In genomic region chr16:2467301-2468141, GRCh38 we compare ENCODE assay signal across 8 cellular contexts. TPM values are rescaled to one million over a fixed set of nuclear protein-coding genes. Genes with fewer than 3 reads are reported as not detected.
DNase-seq lines count a peak whose midpoint lies in the region; ATAC-seq and TF ChIP-seq lines count a peak whose summit lies in the region.

No MANE protein-coding gene starts in this region.

- H3K9ac ChIP-seq in HCT116 (ENCODE audit: low read length): peak overlapping the region; percentile 83

- RAD21 ChIA-PET in HCT116 (lab: Charles Lee; ENCODE audit: low non-redundant PET in 1 of 2, low total read pairs in 2 of 2, uncharacterized antibody in 2 of 2, unreplicated experiment in 2 of 2): interaction anchor here in 1 of 2 experiments (0.7 kb wide), 1 partner anchor 119 kb away, joined by 5 read pairs; no protein-coding TSS in a partner anchor

- intact Hi-C loops in HCT116 (cut with micrococcal nuclease): no loop called here
- intact Hi-C loops in breast epithelium (cut with DNase I; ENCODE audit: low total_unique reads): no loop called here
- intact Hi-C loops in spleen (cut with DNase I; ENCODE audit: low total_unique reads): no loop called here

- no peak overlapping the region for H2AFZ ChIP-seq in HCT116 (ENCODE audit: low read depth, low read length, poor library complexity, severe bottlenecking)

- H3K4me3 ChIP-seq in HCT116 (replicated peaks in 1 of 2; ENCODE audit: low read depth in 1 of 2, low read length in 2 of 2) (peak overlapping the region; percentile 39 to 61), breast epithelium (peak overlapping the region; percentile 49 to 82 (median 63)), spleen (peak overlapping the region in 7 of 8 donors; percentile 23 to 65 (median 27))

- CTCF ChIA-PET in HCT116 (lab: Charles Lee): no interaction called here

- H3K79me2 ChIP-seq in HCT116 (ENCODE audit: insufficient read depth, low read length): no peaks in the 10 kb centered on the region

- peak; percentile 83 for ATAC-seq in HCT116
- no peak for ATAC-seq in HG03354 (IDR thresholded peaks at IDR 0.05; ENCODE audit: poor library complexity, severe bottlenecking, unreplicated experiment)

- H4K20me1 ChIP-seq in HCT116 (ENCODE audit: insufficient read depth): no peaks in the 10 kb centered on the region

- H3K4me1 ChIP-seq in HCT116 (ENCODE audit: control insufficient read depth in 1 of 2, insufficient read depth in 2 of 2, low read length in 2 of 2): peaks cover 25 to 46% of the 10 kb centered on the region in 2 experiments
- peaks cover 9 to 23% of the 10 kb centered on the region in 2 donors for H3K4me1 ChIP-seq in breast epithelium
- peaks cover 14 to 57% (median 49%) of the 10 kb centered on the region in 6 donors for H3K4me1 ChIP-seq in spleen

- BruUV-seq in HCT116 (replicated peaks; lab: Mats Ljungman, UMichigan): no TSS peak

- H3K9me2 ChIP-seq in HCT116 (ENCODE audit: insufficient read depth): no peaks in the 10 kb centered on the region

- H3K36me3 ChIP-seq in HCT116 (ENCODE audit: control insufficient read depth in 1 of 2, insufficient read depth in 2 of 2, low read length in 2 of 2): no peaks in the 10 kb centered on the region
- no peaks in the 10 kb centered on the region for H3K36me3 ChIP-seq in breast epithelium
- no peaks in the 10 kb centered on the region for H3K36me3 ChIP-seq in spleen

- POLR2A ChIA-PET in HCT116 (lab: Charles Lee): interaction anchor here (2.1 kb wide), 1 partner anchor 8 kb away, joined by 9 read pairs; the partner anchor contains the start of gene TEDC2

- peak; percentile 92 for DNase-seq in COR-L47 (lab: John Stamatoyannopoulos, UW)
- DNase-seq in HCT116 (ENCODE audit: low read depth, low spot score): peak; percentile 41
- peak; percentile 86 for DNase-seq in NCI-H748 (lab: John Stamatoyannopoulos, UW; ENCODE audit: unreplicated experiment)
- DNase-seq in breast epithelium (ENCODE audit: low spot score in 2 of 2): peak; percentile 78 to 82
- peak; percentile 83 for DNase-seq in iPS-NIHi7 (ENCODE audit: extremely low spot score)
- no peak for DNase-seq in spleen
- DNase-seq in effector CD8-positive, alpha-beta T cell (lab: John Stamatoyannopoulos, UW): no peak

- H3K9me3 ChIP-seq in HCT116 (ENCODE audit: control insufficient read depth in 1 of 2, insufficient read depth in 1 of 2, low read depth in 1 of 2, low read length in 2 of 2) (no peaks in the 10 kb centered on the region), breast epithelium (no peaks in the 10 kb centered on the region), spleen (no peaks in the 10 kb centered on the region)

- TF ChIP-seq CTCF in HCT116 (IDR thresholded peaks at IDR 0.05 in 2 of 3, conservative IDR thresholded peaks at IDR 0.05 in 1 of 3; ENCODE audit: borderline replicate concordance in 1 of 3, insufficient read depth in 1 of 3, low read depth in 2 of 3, low read length in 2 of 3) (peak in 2 of 3 experiments; percentile 2 to 11; a peak in 1 of 6 replicates), breast epithelium (IDR thresholded peaks at IDR 0.05) (no peak), spleen (IDR thresholded peaks at IDR 0.05 in 8 of 11, conservative IDR thresholded peaks at IDR 0.05 in 3 of 11) (no peak)

- H3K27ac ChIP-seq in HCT116 (ENCODE audit: low read depth, low read length) (peak overlapping the region; percentile 81), breast epithelium (peak overlapping the region; percentile 82), spleen (peak overlapping the region in 1 of 8 donors; percentile 38)

- TF ChIP-seq RAD21 in HCT116 (IDR thresholded peaks at IDR 0.05; ENCODE audit: low read depth): no peak

- WGBS in spleen, 5 donors: 6 to 17% (median 8%) methylated on average over 20 to 74 of the region's 74 CpGs

- H3K27me3 ChIP-seq in HCT116 (ENCODE audit: insufficient read depth, low read length): no peaks in the 10 kb centered on the region
- H3K27me3 ChIP-seq in breast epithelium: no peaks in the 10 kb centered on the region
- peaks cover 0 to 64% (median 53%) of the 10 kb centered on the region in 7 donors for H3K27me3 ChIP-seq in spleen (replicated peaks in 1 of 7)

- H3K4me2 ChIP-seq in HCT116 (ENCODE audit: low read length): peak overlapping the region; percentile 95

- peak; percentile 51 for TF ChIP-seq POLR2A in HCT116 (IDR thresholded peaks at IDR 0.05; ENCODE audit: borderline replicate concordance, extremely low read depth, insufficient read depth, insufficient read length)
- TF ChIP-seq POLR2A in breast epithelium (IDR thresholded peaks at IDR 0.05): no peak
- no peak for TF ChIP-seq POLR2A in spleen (IDR thresholded peaks at IDR 0.05)

TF ChIP-seq in HCT116, 20 proteins besides CTCF, POLR2A, EP300 and RAD21:
- TF ChIP-seq, protein P1, sequence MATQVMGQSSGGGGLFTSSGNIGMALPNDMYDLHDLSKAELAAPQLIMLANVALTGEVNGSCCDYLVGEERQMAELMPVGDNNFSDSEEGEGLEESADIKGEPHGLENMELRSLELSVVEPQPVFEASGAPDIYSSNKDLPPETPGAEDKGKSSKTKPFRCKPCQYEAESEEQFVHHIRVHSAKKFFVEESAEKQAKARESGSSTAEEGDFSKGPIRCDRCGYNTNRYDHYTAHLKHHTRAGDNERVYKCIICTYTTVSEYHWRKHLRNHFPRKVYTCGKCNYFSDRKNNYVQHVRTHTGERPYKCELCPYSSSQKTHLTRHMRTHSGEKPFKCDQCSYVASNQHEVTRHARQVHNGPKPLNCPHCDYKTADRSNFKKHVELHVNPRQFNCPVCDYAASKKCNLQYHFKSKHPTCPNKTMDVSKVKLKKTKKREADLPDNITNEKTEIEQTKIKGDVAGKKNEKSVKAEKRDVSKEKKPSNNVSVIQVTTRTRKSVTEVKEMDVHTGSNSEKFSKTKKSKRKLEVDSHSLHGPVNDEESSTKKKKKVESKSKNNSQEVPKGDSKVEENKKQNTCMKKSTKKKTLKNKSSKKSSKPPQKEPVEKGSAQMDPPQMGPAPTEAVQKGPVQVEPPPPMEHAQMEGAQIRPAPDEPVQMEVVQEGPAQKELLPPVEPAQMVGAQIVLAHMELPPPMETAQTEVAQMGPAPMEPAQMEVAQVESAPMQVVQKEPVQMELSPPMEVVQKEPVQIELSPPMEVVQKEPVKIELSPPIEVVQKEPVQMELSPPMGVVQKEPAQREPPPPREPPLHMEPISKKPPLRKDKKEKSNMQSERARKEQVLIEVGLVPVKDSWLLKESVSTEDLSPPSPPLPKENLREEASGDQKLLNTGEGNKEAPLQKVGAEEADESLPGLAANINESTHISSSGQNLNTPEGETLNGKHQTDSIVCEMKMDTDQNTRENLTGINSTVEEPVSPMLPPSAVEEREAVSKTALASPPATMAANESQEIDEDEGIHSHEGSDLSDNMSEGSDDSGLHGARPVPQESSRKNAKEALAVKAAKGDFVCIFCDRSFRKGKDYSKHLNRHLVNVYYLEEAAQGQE (IDR thresholded peaks at IDR 0.05; ENCODE audit: low read depth): no peak
- TF ChIP-seq ZFX (IDR thresholded peaks at IDR 0.05) (peak; percentile 59; the same call in 1 of the 2 replicates), POLR2AphosphoS5 (IDR thresholded peaks at IDR 0.05; ENCODE audit: low read depth, low read length) (peak; percentile 82)
TF ChIP-seq in HCT116: peak in this region for 2.

RNA-seq across cellular contexts. Expression of gene NTN3, which starts 3.6 kb away (rescaled TPM):
- 0.30 TPM for total RNA-seq in HCT116 (2021; ENCODE audit: unreplicated experiment)
- polyA plus RNA-seq in HCT116 (2012): 0.17 TPM in 1 of 2 replicates, not detected in the other
- total RNA-seq in breast epithelium: not detected
- total RNA-seq in spleen: under 1 TPM in 3 of 7 donors, not detected in 4; 0.13 to 0.28 (median 0.23) TPM
- polyA plus RNA-seq in spleen: under 1 TPM in 2 of 3 donors, not detected in 1; 0.03 to 0.06 TPM

RNA-seq across cellular contexts. Expression of gene TBC1D24, which starts 7.4 kb away (rescaled TPM):
- total RNA-seq in HCT116 (2021; ENCODE audit: unreplicated experiment): 24.6 TPM
- polyA plus RNA-seq in HCT116 (2012): 8.2 and 8.4 TPM in 2 replicates
- 10 to 100 TPM in 2 of 3 donors, 1 to 10 TPM in 1; 8.8 to 22.0 (median 16.7) TPM for total RNA-seq in breast epithelium
- total RNA-seq in spleen: 10 to 100 TPM in 6 of 7 donors, 1 to 10 TPM in 1; 9.7 to 15.3 (median 12.8) TPM
- polyA plus RNA-seq in spleen: 1 to 10 TPM; 2.2 to 5.1 (median 2.2) TPM

RNA-seq across cellular contexts. Expression of gene TEDC2, which starts 7.6 kb away (rescaled TPM):
- 26.5 TPM for total RNA-seq in HCT116 (2021; ENCODE audit: unreplicated experiment)
- polyA plus RNA-seq in HCT116 (2012): 13.4 and 16.8 TPM in 2 replicates
- 1 to 10 TPM in 1 of 3 donors, under 1 TPM in 1, not detected in 1; 0.98 to 1.0 TPM for total RNA-seq in breast epithelium
- total RNA-seq in spleen: 1 to 10 TPM in 5 of 7 donors, under 1 TPM in 2; 0.73 to 2.7 (median 1.4) TPM
- polyA plus RNA-seq in spleen: 1 to 10 TPM; 1.8 to 2.7 (median 2.5) TPM

RNA-seq across cellular contexts. Expression of gene CCNF, which starts 38.3 kb away (rescaled TPM):
- total RNA-seq in HCT116 (2021; ENCODE audit: unreplicated experiment) (60.8 TPM), breast epithelium (1 to 10 TPM; 1.6 to 2.9 (median 2.7) TPM), spleen (10 to 100 TPM in 1 of 7 donors, 1 to 10 TPM in 6; 4.2 to 11.1 (median 7.3) TPM)
- polyA plus RNA-seq in HCT116 (2012): 47.1 and 51.9 TPM in 2 replicates
- polyA plus RNA-seq in spleen: 1 to 10 TPM; 1.5 to 2.7 (median 2.6) TPM

RNA-seq across cellular contexts. Expression of gene ATP6V0C, which starts 46.2 kb away (rescaled TPM):
- 187 TPM for total RNA-seq in HCT116 (2021; ENCODE audit: unreplicated experiment)
- 186 and 193 TPM in 2 replicates for polyA plus RNA-seq in HCT116 (2012)
- 10 to 100 TPM; 27.5 to 70.2 (median 45.4) TPM for total RNA-seq in breast epithelium
- 100 to 1,000 TPM in 4 of 7 donors, 10 to 100 TPM in 3; 82.3 to 199 (median 156) TPM for total RNA-seq in spleen
- polyA plus RNA-seq in spleen: 100 to 1,000 TPM in 1 of 3 donors, 10 to 100 TPM in 2; 64.5 to 125 (median 99.7) TPM

Comparison
In these comparisons a context has a peak if more than half of its experiments do, and no peak if none do; other contexts are left out.
1. DNase-seq: peak in COR-L47 (single experiment), HCT116 (single experiment), NCI-H748 (single experiment), breast epithelium (2 of 2) and iPS-NIHi7 (single experiment); none in spleen (single experiment) and effector CD8-positive, alpha-beta T cell (single experiment).
2. CTCF ChIP-seq: peak in HCT116 (2 of 3); none in breast epithelium (0 of 3) and spleen (0 of 11).
3. Peak in every context shown above with its lines, with median percentiles within 50 percentile points of each other: H3K4me3 ChIP-seq.